In genomic region chr22:46774456-46775363, GRCh38 we compare ENCODE assay signal across 8 cellular contexts. TPM values are rescaled to one million over a fixed set of nuclear protein-coding genes. Genes with fewer than 3 reads are reported as not detected.
DNase-seq lines count a peak whose midpoint lies in the region; ATAC-seq lines count a peak whose summit lies in the region.

No MANE protein-coding gene starts in this region.

- H3K27me3 ChIP-seq in muscle layer of duodenum (ENCODE audit: low read depth, low read length), result no peaks in the 10 kb centered on the region

- H3K27ac ChIP-seq in muscle layer of duodenum (ENCODE audit: low read length), result peak overlapping the region; percentile 5

- H3K4me1 Mint-ChIP-seq in activated CD4-positive, alpha-beta T cell treated with anti-CD3 and anti-CD28 coated beads, Interleukin-2, amount 10 ng/mL, durations not matched to agents 7 days and 5 days, result peaks cover 65% of the 10 kb centered on the region
- peaks cover 61% of the 10 kb centered on the region for H3K4me1 Mint-ChIP-seq in activated naive CD8-positive, alpha-beta T cell treated with anti-CD3 and anti-CD28 coated beads, Interleukin-2, amount 10 ng/mL, durations not matched to agents 7 days and 5 days

- H3K27me3 Mint-ChIP-seq in activated CD4-positive, alpha-beta T cell treated with anti-CD3 and anti-CD28 coated beads, Interleukin-2, amount 10 ng/mL, durations not matched to agents 7 days and 5 days, result no peaks in the 10 kb centered on the region
- H3K27me3 Mint-ChIP-seq in activated naive CD8-positive, alpha-beta T cell treated with anti-CD3 and anti-CD28 coated beads, Interleukin-2, amount 10 ng/mL, durations not matched to agents 7 days and 5 days, result no peaks in the 10 kb centered on the region

- H3K4me3 Mint-ChIP-seq in activated CD4-positive, alpha-beta T cell treated with anti-CD3 and anti-CD28 coated beads, Interleukin-2, amount 10 ng/mL, durations not matched to agents 7 days and 5 days, result peak overlapping the region; percentile 62
- H3K4me3 Mint-ChIP-seq in activated naive CD8-positive, alpha-beta T cell treated with anti-CD3 and anti-CD28 coated beads, Interleukin-2, amount 10 ng/mL, durations not matched to agents 7 days and 5 days, result peak overlapping the region; percentile 88

- H3K9me3 ChIP-seq in muscle layer of duodenum (ENCODE audit: control insufficient read depth in 1 of 2, low read length in 2 of 2), result no peaks in the 10 kb centered on the region

- DNase-seq in activated CD4-positive, alpha-beta T cell treated with anti-CD3 and anti-CD28 coated beads, Interleukin-2, amount 10 ng/mL, durations not matched to agents 7 days and 5 days, result no peak
- no peak for DNase-seq in activated CD4-positive, alpha-beta T cell treated with anti-CD3 and anti-CD28 coated beads for 4 hours
- no peak for DNase-seq in activated naive CD8-positive, alpha-beta T cell treated with anti-CD3 and anti-CD28 coated beads, Interleukin-2, amount 10 ng/mL, durations not matched to agents 7 days and 5 days
- no peak for DNase-seq in cerebellar cortex (ENCODE audit: low spot score)
- DNase-seq in DMS153 (lab: John Stamatoyannopoulos, UW), result no peak

- ATAC-seq in HG03135 (IDR thresholded peaks at IDR 0.05; ENCODE audit: unreplicated experiment) (peak; percentile 36), HG03457 (IDR thresholded peaks at IDR 0.05; ENCODE audit: unreplicated experiment) (no peak)
- peak; percentile 48 for ATAC-seq in activated naive CD8-positive, alpha-beta T cell treated with anti-CD3 and anti-CD28 coated beads, Interleukin-2, amount 10 ng/mL, durations not matched to agents 7 days and 5 days (ENCODE audit: low read depth)

- no peaks in the 10 kb centered on the region for H3K36me3 ChIP-seq in muscle layer of duodenum (ENCODE audit: control insufficient read depth in 1 of 2, insufficient read depth in 2 of 2, low read length in 2 of 2)

- no peaks in the 10 kb centered on the region for H3K9me3 Mint-ChIP-seq in activated CD4-positive, alpha-beta T cell treated with anti-CD3 and anti-CD28 coated beads, Interleukin-2, amount 10 ng/mL, durations not matched to agents 7 days and 5 days
- no peaks in the 10 kb centered on the region for H3K9me3 Mint-ChIP-seq in activated naive CD8-positive, alpha-beta T cell treated with anti-CD3 and anti-CD28 coated beads, Interleukin-2, amount 10 ng/mL, durations not matched to agents 7 days and 5 days

- no peak overlapping the region for H3K4me3 ChIP-seq in muscle layer of duodenum (ENCODE audit: low read depth in 1 of 2, low read length in 2 of 2)

- CTCF ChIA-PET in activated CD4-positive, alpha-beta T cell treated with anti-CD3 and anti-CD28 coated beads, Interleukin-2, amount 10 ng/mL, durations not matched to agents 7 days and 5 days (lab: Charles Lee), result interaction anchor here (0.9 to 2.1 kb wide), 6 partner anchors 12 to 212 kb away, joined by 3 to 7 read pairs (median 4); partner anchors contain the start of gene TBC1D22A

- H3K4me1 ChIP-seq in muscle layer of duodenum (ENCODE audit: control insufficient read depth in 1 of 2, insufficient read depth in 2 of 2, low read length in 2 of 2), result peaks cover 24 to 33% of the 10 kb centered on the region in 2 donors

- POLR2A ChIA-PET in activated CD4-positive, alpha-beta T cell treated with anti-CD3 and anti-CD28 coated beads, Interleukin-2, amount 10 ng/mL, durations not matched to agents 7 days and 5 days (lab: Charles Lee), result no interaction called here
- POLR2A ChIA-PET in activated naive CD8-positive, alpha-beta T cell treated with anti-CD3 and anti-CD28 coated beads, Interleukin-2, amount 10 ng/mL, durations not matched to agents 7 days and 5 days (lab: Charles Lee), result interaction anchor here (1.7 to 6.3 kb wide), 2 partner anchors 11 to 16 kb away, joined by 9 to 64 read pairs; partner anchors contain the start of gene TBC1D22A

- H3K27ac Mint-ChIP-seq in activated CD4-positive, alpha-beta T cell treated with anti-CD3 and anti-CD28 coated beads, Interleukin-2, amount 10 ng/mL, durations not matched to agents 7 days and 5 days, result peak overlapping the region; percentile 88
- peak overlapping the region; percentile 94 for H3K27ac Mint-ChIP-seq in activated naive CD8-positive, alpha-beta T cell treated with anti-CD3 and anti-CD28 coated beads, Interleukin-2, amount 10 ng/mL, durations not matched to agents 7 days and 5 days

- peaks cover 18% of the 10 kb centered on the region for H3K36me3 Mint-ChIP-seq in activated CD4-positive, alpha-beta T cell treated with anti-CD3 and anti-CD28 coated beads, Interleukin-2, amount 10 ng/mL, durations not matched to agents 7 days and 5 days (ENCODE audit: low read depth)
- peaks cover 14% of the 10 kb centered on the region for H3K36me3 Mint-ChIP-seq in activated naive CD8-positive, alpha-beta T cell treated with anti-CD3 and anti-CD28 coated beads, Interleukin-2, amount 10 ng/mL, durations not matched to agents 7 days and 5 days

RNA-seq across cellular contexts. Expression of gene TBC1D22A, which starts 12.3 kb away (rescaled TPM):
- 10 to 100 TPM; 34.1 to 39.2 TPM for total RNA-seq in activated CD4-positive, alpha-beta T cell treated with anti-CD3 and anti-CD28 coated beads, Interleukin-2, amount 10 ng/mL, durations not matched to agents 7 days and 5 days
- total RNA-seq in activated naive CD8-positive, alpha-beta T cell treated with anti-CD3 and anti-CD28 coated beads, Interleukin-2, amount 10 ng/mL, durations not matched to agents 7 days and 5 days, result 10 to 100 TPM; 47.2 to 49.1 TPM

RNA-seq across cellular contexts. Expression of gene CERK, which starts 36.7 kb away (rescaled TPM):
- 10 to 100 TPM; 41.8 to 47.1 TPM for total RNA-seq in activated CD4-positive, alpha-beta T cell treated with anti-CD3 and anti-CD28 coated beads, Interleukin-2, amount 10 ng/mL, durations not matched to agents 7 days and 5 days
- 10 to 100 TPM; 90.8 to 94.9 TPM for total RNA-seq in activated naive CD8-positive, alpha-beta T cell treated with anti-CD3 and anti-CD28 coated beads, Interleukin-2, amount 10 ng/mL, durations not matched to agents 7 days and 5 days
